Comparison of ENCODE assay signal across 11 cellular contexts in genomic region chr7:129446896-129447295, GRCh38. TPM values are rescaled to one million over a fixed set of nuclear protein-coding genes. Genes with fewer than 3 reads are reported as not detected.
DNase-seq lines count a peak whose midpoint lies in the region; TF ChIP-seq lines count a peak whose summit lies in the region.
"Not testable (repeated sequence)": the region's sequence is repeated elsewhere in the genome, so short reads cannot be mapped to it uniquely, and the experiment has no call there.
"Had no signal": no experiment of that assay in that cellular context is flagged by ENCODE, and none has a peak within 500 bp of the region (broad histone marks: within the 10 kb centered on the region; RNA-seq: fewer than 3 reads in every experiment).

No MANE protein-coding gene starts in this region.

- H3K27me3 ChIP-seq in GM23248 (replicated peaks; ENCODE audit: insufficient read depth); fibroblast of lung (ENCODE audit: control insufficient read depth, insufficient read depth, low read length): not testable (repeated sequence)

- 52 to 53% methylated on average over 3 of the region's 3 CpGs for WGBS in GM23248 (ENCODE audit: low coverage in 1 of 2, low lambda C conversion rate in 2 of 2, missing lambda C conversion rate in 2 of 2), 2 experiments

- not testable (repeated sequence) for H3K9me3 ChIP-seq in GM23248 (ENCODE audit: low read depth); fibroblast of lung (ENCODE audit: control insufficient read depth, insufficient read depth, low read depth, low read length)

- not testable (repeated sequence) for H3K9ac ChIP-seq in GM23248; fibroblast of lung (ENCODE audit: insufficient read depth, low read length)

- not testable (repeated sequence) for H3K36me3 ChIP-seq in GM23248 (ENCODE audit: low read depth); fibroblast of lung (ENCODE audit: control insufficient read depth, insufficient read depth, low read length)

- not testable (repeated sequence) for H3F3A ChIP-seq in GM23248 (ENCODE audit: insufficient read depth)

- not testable (repeated sequence) for H3K4me1 ChIP-seq in GM23248 (ENCODE audit: insufficient read depth); fibroblast of lung (ENCODE audit: control insufficient read depth, extremely low read depth, insufficient read depth, low read length)

- not testable (repeated sequence) for H3K4me3 ChIP-seq in AG10803 (ENCODE audit: low read length); GM23248; cardiac fibroblast (replicated peaks in 1 of 2; ENCODE audit: low read depth in 2 of 2, low read length in 2 of 2); fibroblast of lung (replicated peaks in 1 of 4; ENCODE audit: control extremely low read depth in 1 of 4, insufficient read depth in 1 of 4, low read depth in 3 of 4, low read length in 4 of 4)

- in situ Hi-C loops in GM23248 (cut with MboI) = not testable (repeated sequence)

- DNase-seq in AG10803 (ENCODE audit: low read depth) (peak; percentile 13), GM23248 (peak; percentile 40), M059J (ENCODE audit: low read depth) (peak; percentile 22), NCI-H446 treated with DMSO at 0.1 percent for 48 hours (lab: John Stamatoyannopoulos, UW) (peak; percentile 5), cardiac fibroblast (ENCODE audit: low read depth in 2 of 2) (peak; percentile 5 to 68), fibroblast of lung (ENCODE audit: low read depth in 2 of 2) (peak in 1 of 2 donors; percentile 33), myocyte (ENCODE audit: low read depth) (peak; percentile 72)

- H4K20me1 ChIP-seq in GM23248 (ENCODE audit: insufficient read depth); fibroblast of lung (ENCODE audit: control insufficient read depth, extremely low read depth, insufficient read depth, low read length): not testable (repeated sequence)

- H3K79me2 ChIP-seq in GM23248 (ENCODE audit: insufficient read depth); fibroblast of lung (ENCODE audit: control insufficient read depth, insufficient read depth, low read length): not testable (repeated sequence)

- H3K9me2 ChIP-seq in GM23248 (ENCODE audit: insufficient read depth) = not testable (repeated sequence)

- not testable (repeated sequence) for H2AFZ ChIP-seq in GM23248; fibroblast of lung (ENCODE audit: low read length)

- not testable (repeated sequence) for H3K27ac ChIP-seq in GM23248; fibroblast of lung (ENCODE audit: insufficient read depth, low read length)

- not testable (repeated sequence) for H3K4me2 ChIP-seq in GM23248 (ENCODE audit: unreplicated experiment)
- H3K4me2 ChIP-seq in fibroblast of lung (ENCODE audit: extremely low read depth, insufficient read depth, low read length) = peak overlapping the region; percentile 4

- TF ChIP-seq CTCF in AG10803 (conservative IDR thresholded peaks at IDR 0.05; ENCODE audit: low read length); cardiac fibroblast (IDR thresholded peaks at IDR 0.05; ENCODE audit: low read depth, low read length); fibroblast of lung (conservative IDR thresholded peaks at IDR 0.05 in 1 of 2, IDR thresholded peaks at IDR 0.05 in 1 of 2; ENCODE audit: low read depth in 1 of 2, low read length in 2 of 2): not testable (repeated sequence)

RNA-seq across cellular contexts. Expression of gene STRIP2, which starts 12.7 kb away (rescaled TPM):
- total RNA-seq in GM23248 (2014; rRNA removed; shearing (Covaris generic)) = 2.2 and 2.5 TPM in 2 replicates
- polyA plus RNA-seq in GM23248 (2016; fragmentation: Nextera tagmentation; extraction: Ambion mirVana) (1.5 and 1.9 TPM in 2 replicates), fibroblast of lung (1.9 and 5.3 TPM in 2 replicates)
- total RNA-seq in M059J (2014; rRNA removed; shearing (Covaris generic)) = 7.8 and 12.1 TPM in 2 replicates
- total RNA-seq in fibroblast of lung (4.9 and 10.9 TPM in 2 replicates), myocyte (55.9 and 58.3 TPM in 2 replicates)
- 1.4 and 3.6 TPM in 2 replicates for polyA plus RNA-seq in fibroblast of lung (2012)
- 2.6 and 9.2 TPM in 2 replicates for polyA minus RNA-seq in fibroblast of lung (ENCODE audit: low replicate concordance)
- 18.3 TPM for polyA plus RNA-seq in myocyte (2012)
- polyA plus RNA-seq: CD8-positive, alpha-beta memory T cell had no signal

RNA-seq across cellular contexts. Expression of gene SMKR1, which starts 55.4 kb away (rescaled TPM):
- not detected in 2 replicates for total RNA-seq in GM23248 (2014; rRNA removed; shearing (Covaris generic))
- polyA plus RNA-seq in GM23248 (2016; fragmentation: Nextera tagmentation; extraction: Ambion mirVana) = 0.18 and 0.70 TPM in 2 replicates
- total RNA-seq in M059J (2014; rRNA removed; shearing (Covaris generic)) = 0.37 and 0.89 TPM in 2 replicates
- total RNA-seq in fibroblast of lung = 0.51 and 3.5 TPM in 2 replicates
- 0.49 and 1.8 TPM in 2 replicates for polyA plus RNA-seq in fibroblast of lung
- 0.38 and 1.3 TPM in 2 replicates for polyA plus RNA-seq in fibroblast of lung (2012)
- polyA minus RNA-seq in fibroblast of lung (ENCODE audit: low replicate concordance) = not detected in 2 replicates
- total RNA-seq in myocyte = 1.6 and 3.9 TPM in 2 replicates
- 0.69 TPM for polyA plus RNA-seq in myocyte (2012)
- total RNA-seq: Caco-2, GM23338, H7 had no signal
